ENCODE assay signal across 1 cellular context in the genomic region with DNA sequence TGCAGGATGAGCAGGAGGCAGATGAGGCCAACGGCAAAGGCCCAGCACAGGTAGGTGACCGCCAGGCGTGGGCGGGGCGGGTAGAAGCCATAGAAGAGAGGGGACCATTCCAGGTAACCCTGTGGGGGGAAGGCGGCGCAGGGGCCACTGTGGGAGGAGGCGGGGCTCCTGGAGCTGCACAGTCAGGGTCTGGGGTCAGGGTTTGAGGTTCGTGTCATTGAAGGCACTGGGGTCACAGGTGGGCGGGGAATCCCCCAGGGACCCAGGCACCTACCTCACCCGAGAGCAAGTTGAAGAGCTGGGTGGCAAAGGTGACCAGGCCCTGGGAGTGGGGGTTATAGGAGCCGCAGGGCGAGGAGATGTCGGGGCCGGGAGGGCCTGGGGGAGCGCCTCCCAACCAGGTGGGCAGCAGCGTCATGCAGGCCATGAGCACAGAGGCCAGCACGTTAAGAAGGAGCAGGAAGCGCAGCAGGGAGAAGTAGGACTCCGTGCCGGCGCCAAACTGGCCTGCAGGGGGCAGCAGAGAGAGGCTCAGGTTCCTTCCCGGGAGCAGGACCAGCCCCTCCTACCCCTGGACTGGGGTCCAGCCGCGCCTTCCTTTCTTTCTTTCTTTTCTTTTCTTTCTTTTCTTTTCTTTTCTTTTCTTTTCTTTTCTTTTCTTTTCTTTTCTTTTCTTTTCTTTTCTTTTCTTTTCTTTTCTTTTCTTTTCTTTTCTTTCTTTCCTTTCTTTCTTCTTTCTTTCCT.
TF ChIP-seq lines count a peak whose summit lies in the region.

No MANE protein-coding gene starts in this region.

TF ChIP-seq in HepG2, 621 proteins besides CTCF, POLR2A, EP300 and RAD21 (continues in another document):
- TF ChIP-seq KDM2A (CRISPR knock-in tag; IDR thresholded peaks at IDR 0.05; ENCODE audit: borderline replicate concordance, low read depth) (peak; percentile 45; the same call in 1 of the 2 replicates), SNRNP70 (IDR thresholded peaks at IDR 0.05; ENCODE audit: low read depth, low read length) (no peak), SP2 (CRISPR knock-in tag; IDR thresholded peaks at IDR 0.05) (no peak), ZNF143 (CRISPR knock-in tag; IDR thresholded peaks at IDR 0.05) (no peak), NBN (conservative IDR thresholded peaks at IDR 0.05) (no peak), ZNF224 (CRISPR knock-in tag; IDR thresholded peaks at IDR 0.05) (no peak), NFRKB (IDR thresholded peaks at IDR 0.05) (no peak), ZNF234 (CRISPR knock-in tag; conservative IDR thresholded peaks at IDR 0.05) (no peak), KAT2B (IDR thresholded peaks at IDR 0.05; ENCODE audit: borderline replicate concordance, low read depth, low read length) (no peak), ZFAT (CRISPR knock-in tag; conservative IDR thresholded peaks at IDR 0.05) (no peak), SALL1 (CRISPR knock-in tag; IDR thresholded peaks at IDR 0.05) (0 out of 2 replicates have a peak, but pooled peaks have one; percentile 32), ZSCAN29 (CRISPR knock-in tag; conservative IDR thresholded peaks at IDR 0.05) (no peak), TOE1 (CRISPR knock-in tag; IDR thresholded peaks at IDR 0.05) (no peak), ETV5 (CRISPR knock-in tag; IDR thresholded peaks at IDR 0.05; ENCODE audit: borderline replicate concordance) (no peak), ZNF30 (CRISPR knock-in tag; IDR thresholded peaks at IDR 0.05) (no peak), FOXA1 (IDR thresholded peaks at IDR 0.05) (no peak), FOXA1 (CRISPR knock-in tag; IDR thresholded peaks at IDR 0.05) (no peak), ZIK1 (CRISPR knock-in tag; IDR thresholded peaks at IDR 0.05; ENCODE audit: borderline replicate concordance, low read depth) (no peak), MBD4 (IDR thresholded peaks at IDR 0.05; ENCODE audit: borderline replicate concordance, low read length) (no peak), YY1 (IDR thresholded peaks at IDR 0.05; ENCODE audit: insufficient read depth, insufficient replicate concordance, low read depth, low read length) (peak; percentile 35), HNRNPLL (IDR thresholded peaks at IDR 0.05; ENCODE audit: low read depth, low read length, poor library complexity, severe bottlenecking) (peak; percentile 39), IRF2 (CRISPR knock-in tag; IDR thresholded peaks at IDR 0.05) (0 out of 2 replicates have a peak, but pooled peaks have one; percentile 24), PHF5A (CRISPR knock-in tag; IDR thresholded peaks at IDR 0.05; ENCODE audit: low read depth, unreplicated experiment) (no peak), SMC3 (IDR thresholded peaks at IDR 0.05; ENCODE audit: low read length) (peak; percentile 48; the same call in 1 of the 2 replicates), SMAD3 (CRISPR knock-in tag; IDR thresholded peaks at IDR 0.05) (no peak), ERF (CRISPR knock-in tag; IDR thresholded peaks at IDR 0.05) (peak; percentile 50; the same call in 1 of the 2 replicates), ZNF274 (CRISPR knock-in tag; IDR thresholded peaks at IDR 0.05) (no peak), ZNF12 (CRISPR knock-in tag; IDR thresholded peaks at IDR 0.05) (peak; percentile 93), ZNF557 (CRISPR knock-in tag; IDR thresholded peaks at IDR 0.05) (no peak), TP53 (CRISPR knock-in tag; conservative IDR thresholded peaks at IDR 0.05) (no peak), ZNF446 (CRISPR knock-in tag; IDR thresholded peaks at IDR 0.05) (no peak), ZNF530 (CRISPR knock-in tag; IDR thresholded peaks at IDR 0.05; ENCODE audit: low read depth) (no peak), TSC22D2 (CRISPR knock-in tag; IDR thresholded peaks at IDR 0.05; ENCODE audit: borderline replicate concordance) (no peak), ZFP62 (CRISPR knock-in tag; IDR thresholded peaks at IDR 0.05) (no peak), ZNF773 (CRISPR knock-in tag; IDR thresholded peaks at IDR 0.05; ENCODE audit: borderline replicate concordance) (no peak), U2AF1 (optimal IDR thresholded peaks at IDR 0.05; ENCODE audit: low read depth, low read length) (peak; percentile 49), MED8 (CRISPR knock-in tag; IDR thresholded peaks at IDR 0.05; ENCODE audit: insufficient replicate concordance) (no peak)
- TF ChIP-seq, protein P1, sequence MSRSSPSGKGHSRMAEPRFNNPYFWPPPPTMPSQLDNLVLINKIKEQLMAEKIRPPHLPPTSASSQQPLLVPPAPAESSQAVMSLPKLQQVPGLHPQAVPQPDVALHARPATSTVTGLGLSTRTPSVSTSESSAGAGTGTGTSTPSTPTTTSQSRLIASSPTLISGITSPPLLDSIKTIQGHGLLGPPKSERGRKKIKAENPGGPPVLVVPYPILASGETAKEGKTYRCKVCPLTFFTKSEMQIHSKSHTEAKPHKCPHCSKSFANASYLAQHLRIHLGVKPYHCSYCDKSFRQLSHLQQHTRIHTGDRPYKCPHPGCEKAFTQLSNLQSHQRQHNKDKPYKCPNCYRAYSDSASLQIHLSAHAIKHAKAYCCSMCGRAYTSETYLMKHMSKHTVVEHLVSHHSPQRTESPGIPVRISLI (CRISPR knock-in tag; IDR thresholded peaks at IDR 0.05; ENCODE audit: borderline replicate concordance) = no peak
- TF ChIP-seq, protein P2, sequence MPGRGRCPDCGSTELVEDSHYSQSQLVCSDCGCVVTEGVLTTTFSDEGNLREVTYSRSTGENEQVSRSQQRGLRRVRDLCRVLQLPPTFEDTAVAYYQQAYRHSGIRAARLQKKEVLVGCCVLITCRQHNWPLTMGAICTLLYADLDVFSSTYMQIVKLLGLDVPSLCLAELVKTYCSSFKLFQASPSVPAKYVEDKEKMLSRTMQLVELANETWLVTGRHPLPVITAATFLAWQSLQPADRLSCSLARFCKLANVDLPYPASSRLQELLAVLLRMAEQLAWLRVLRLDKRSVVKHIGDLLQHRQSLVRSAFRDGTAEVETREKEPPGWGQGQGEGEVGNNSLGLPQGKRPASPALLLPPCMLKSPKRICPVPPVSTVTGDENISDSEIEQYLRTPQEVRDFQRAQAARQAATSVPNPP (CRISPR knock-in tag; IDR thresholded peaks at IDR 0.05) = no peak
- TF ChIP-seq, protein P3, sequence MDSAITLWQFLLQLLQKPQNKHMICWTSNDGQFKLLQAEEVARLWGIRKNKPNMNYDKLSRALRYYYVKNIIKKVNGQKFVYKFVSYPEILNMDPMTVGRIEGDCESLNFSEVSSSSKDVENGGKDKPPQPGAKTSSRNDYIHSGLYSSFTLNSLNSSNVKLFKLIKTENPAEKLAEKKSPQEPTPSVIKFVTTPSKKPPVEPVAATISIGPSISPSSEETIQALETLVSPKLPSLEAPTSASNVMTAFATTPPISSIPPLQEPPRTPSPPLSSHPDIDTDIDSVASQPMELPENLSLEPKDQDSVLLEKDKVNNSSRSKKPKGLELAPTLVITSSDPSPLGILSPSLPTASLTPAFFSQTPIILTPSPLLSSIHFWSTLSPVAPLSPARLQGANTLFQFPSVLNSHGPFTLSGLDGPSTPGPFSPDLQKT (CRISPR knock-in tag; IDR thresholded peaks at IDR 0.05; ENCODE audit: borderline replicate concordance) = no peak
- TF ChIP-seq, protein P4, sequence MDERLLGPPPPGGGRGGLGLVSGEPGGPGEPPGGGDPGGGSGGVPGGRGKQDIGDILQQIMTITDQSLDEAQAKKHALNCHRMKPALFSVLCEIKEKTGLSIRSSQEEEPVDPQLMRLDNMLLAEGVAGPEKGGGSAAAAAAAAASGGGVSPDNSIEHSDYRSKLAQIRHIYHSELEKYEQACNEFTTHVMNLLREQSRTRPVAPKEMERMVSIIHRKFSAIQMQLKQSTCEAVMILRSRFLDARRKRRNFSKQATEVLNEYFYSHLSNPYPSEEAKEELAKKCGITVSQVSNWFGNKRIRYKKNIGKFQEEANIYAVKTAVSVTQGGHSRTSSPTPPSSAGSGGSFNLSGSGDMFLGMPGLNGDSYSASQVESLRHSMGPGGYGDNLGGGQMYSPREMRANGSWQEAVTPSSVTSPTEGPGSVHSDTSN (CRISPR knock-in tag; IDR thresholded peaks at IDR 0.05) = no peak
- TF ChIP-seq, protein P5, sequence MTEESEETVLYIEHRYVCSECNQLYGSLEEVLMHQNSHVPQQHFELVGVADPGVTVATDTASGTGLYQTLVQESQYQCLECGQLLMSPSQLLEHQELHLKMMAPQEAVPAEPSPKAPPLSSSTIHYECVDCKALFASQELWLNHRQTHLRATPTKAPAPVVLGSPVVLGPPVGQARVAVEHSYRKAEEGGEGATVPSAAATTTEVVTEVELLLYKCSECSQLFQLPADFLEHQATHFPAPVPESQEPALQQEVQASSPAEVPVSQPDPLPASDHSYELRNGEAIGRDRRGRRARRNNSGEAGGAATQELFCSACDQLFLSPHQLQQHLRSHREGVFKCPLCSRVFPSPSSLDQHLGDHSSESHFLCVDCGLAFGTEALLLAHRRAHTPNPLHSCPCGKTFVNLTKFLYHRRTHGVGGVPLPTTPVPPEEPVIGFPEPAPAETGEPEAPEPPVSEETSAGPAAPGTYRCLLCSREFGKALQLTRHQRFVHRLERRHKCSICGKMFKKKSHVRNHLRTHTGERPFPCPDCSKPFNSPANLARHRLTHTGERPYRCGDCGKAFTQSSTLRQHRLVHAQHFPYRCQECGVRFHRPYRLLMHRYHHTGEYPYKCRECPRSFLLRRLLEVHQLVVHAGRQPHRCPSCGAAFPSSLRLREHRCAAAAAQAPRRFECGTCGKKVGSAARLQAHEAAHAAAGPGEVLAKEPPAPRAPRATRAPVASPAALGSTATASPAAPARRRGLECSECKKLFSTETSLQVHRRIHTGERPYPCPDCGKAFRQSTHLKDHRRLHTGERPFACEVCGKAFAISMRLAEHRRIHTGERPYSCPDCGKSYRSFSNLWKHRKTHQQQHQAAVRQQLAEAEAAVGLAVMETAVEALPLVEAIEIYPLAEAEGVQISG (CRISPR knock-in tag; IDR thresholded peaks at IDR 0.05) = 0 out of 2 replicates have a peak, but pooled peaks have one; percentile 28
- TF ChIP-seq, protein P6, sequence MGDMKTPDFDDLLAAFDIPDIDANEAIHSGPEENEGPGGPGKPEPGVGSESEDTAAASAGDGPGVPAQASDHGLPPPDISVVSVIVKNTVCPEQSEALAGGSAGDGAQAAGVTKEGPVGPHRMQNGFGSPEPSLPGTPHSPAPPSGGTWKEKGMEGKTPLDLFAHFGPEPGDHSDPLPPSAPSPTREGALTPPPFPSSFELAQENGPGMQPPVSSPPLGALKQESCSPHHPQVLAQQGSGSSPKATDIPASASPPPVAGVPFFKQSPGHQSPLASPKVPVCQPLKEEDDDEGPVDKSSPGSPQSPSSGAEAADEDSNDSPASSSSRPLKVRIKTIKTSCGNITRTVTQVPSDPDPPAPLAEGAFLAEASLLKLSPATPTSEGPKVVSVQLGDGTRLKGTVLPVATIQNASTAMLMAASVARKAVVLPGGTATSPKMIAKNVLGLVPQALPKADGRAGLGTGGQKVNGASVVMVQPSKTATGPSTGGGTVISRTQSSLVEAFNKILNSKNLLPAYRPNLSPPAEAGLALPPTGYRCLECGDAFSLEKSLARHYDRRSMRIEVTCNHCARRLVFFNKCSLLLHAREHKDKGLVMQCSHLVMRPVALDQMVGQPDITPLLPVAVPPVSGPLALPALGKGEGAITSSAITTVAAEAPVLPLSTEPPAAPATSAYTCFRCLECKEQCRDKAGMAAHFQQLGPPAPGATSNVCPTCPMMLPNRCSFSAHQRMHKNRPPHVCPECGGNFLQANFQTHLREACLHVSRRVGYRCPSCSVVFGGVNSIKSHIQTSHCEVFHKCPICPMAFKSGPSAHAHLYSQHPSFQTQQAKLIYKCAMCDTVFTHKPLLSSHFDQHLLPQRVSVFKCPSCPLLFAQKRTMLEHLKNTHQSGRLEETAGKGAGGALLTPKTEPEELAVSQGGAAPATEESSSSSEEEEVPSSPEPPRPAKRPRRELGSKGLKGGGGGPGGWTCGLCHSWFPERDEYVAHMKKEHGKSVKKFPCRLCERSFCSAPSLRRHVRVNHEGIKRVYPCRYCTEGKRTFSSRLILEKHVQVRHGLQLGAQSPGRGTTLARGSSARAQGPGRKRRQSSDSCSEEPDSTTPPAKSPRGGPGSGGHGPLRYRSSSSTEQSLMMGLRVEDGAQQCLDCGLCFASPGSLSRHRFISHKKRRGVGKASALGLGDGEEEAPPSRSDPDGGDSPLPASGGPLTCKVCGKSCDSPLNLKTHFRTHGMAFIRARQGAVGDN (CRISPR knock-in tag; IDR thresholded peaks at IDR 0.05) = peak; percentile 35
- TF ChIP-seq, protein P7, sequence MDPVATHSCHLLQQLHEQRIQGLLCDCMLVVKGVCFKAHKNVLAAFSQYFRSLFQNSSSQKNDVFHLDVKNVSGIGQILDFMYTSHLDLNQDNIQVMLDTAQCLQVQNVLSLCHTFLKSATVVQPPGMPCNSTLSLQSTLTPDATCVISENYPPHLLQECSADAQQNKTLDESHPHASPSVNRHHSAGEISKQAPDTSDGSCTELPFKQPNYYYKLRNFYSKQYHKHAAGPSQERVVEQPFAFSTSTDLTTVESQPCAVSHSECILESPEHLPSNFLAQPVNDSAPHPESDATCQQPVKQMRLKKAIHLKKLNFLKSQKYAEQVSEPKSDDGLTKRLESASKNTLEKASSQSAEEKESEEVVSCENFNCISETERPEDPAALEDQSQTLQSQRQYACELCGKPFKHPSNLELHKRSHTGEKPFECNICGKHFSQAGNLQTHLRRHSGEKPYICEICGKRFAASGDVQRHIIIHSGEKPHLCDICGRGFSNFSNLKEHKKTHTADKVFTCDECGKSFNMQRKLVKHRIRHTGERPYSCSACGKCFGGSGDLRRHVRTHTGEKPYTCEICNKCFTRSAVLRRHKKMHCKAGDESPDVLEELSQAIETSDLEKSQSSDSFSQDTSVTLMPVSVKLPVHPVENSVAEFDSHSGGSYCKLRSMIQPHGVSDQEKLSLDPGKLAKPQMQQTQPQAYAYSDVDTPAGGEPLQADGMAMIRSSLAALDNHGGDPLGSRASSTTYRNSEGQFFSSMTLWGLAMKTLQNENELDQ (CRISPR knock-in tag; IDR thresholded peaks at IDR 0.05; ENCODE audit: borderline replicate concordance) = no peak
- TF ChIP-seq, protein P8, sequence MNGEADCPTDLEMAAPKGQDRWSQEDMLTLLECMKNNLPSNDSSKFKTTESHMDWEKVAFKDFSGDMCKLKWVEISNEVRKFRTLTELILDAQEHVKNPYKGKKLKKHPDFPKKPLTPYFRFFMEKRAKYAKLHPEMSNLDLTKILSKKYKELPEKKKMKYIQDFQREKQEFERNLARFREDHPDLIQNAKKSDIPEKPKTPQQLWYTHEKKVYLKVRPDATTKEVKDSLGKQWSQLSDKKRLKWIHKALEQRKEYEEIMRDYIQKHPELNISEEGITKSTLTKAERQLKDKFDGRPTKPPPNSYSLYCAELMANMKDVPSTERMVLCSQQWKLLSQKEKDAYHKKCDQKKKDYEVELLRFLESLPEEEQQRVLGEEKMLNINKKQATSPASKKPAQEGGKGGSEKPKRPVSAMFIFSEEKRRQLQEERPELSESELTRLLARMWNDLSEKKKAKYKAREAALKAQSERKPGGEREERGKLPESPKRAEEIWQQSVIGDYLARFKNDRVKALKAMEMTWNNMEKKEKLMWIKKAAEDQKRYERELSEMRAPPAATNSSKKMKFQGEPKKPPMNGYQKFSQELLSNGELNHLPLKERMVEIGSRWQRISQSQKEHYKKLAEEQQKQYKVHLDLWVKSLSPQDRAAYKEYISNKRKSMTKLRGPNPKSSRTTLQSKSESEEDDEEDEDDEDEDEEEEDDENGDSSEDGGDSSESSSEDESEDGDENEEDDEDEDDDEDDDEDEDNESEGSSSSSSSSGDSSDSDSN (CRISPR knock-in tag; IDR thresholded peaks at IDR 0.05) = 0 out of 2 replicates have a peak, but pooled peaks have one; percentile 21
- TF ChIP-seq, protein P9, sequence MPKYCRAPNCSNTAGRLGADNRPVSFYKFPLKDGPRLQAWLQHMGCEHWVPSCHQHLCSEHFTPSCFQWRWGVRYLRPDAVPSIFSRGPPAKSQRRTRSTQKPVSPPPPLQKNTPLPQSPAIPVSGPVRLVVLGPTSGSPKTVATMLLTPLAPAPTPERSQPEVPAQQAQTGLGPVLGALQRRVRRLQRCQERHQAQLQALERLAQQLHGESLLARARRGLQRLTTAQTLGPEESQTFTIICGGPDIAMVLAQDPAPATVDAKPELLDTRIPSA (CRISPR knock-in tag; IDR thresholded peaks at IDR 0.05; ENCODE audit: borderline replicate concordance) = no peak
